In genomic region chr12:49264873-49265792, GRCh38 we compare ENCODE assay signal across 8 cellular contexts. TPM values are rescaled to one million over a fixed set of nuclear protein-coding genes. Genes with fewer than 3 reads are reported as not detected.
A peak's percentile ranks its signal among the peaks of the same experiment; 100 is the strongest.
DNase-seq lines count a peak whose midpoint lies in the region; ATAC-seq and TF ChIP-seq lines count a peak whose summit lies in the region.

TUBA1C (plus strand) TSS chr12:49265082; CDS start chr12:49265182, 100 bp downstream.

- H3K4me3 ChIP-seq in colonic mucosa: peak within 1 kb of the TSS; percentile 64

- TF ChIP-seq CTCF in colonic mucosa (IDR thresholded peaks at IDR 0.05): no peak

- ATAC-seq in HG03378 (IDR thresholded peaks at IDR 0.05; ENCODE audit: unreplicated experiment) (peak; percentile 71), left colon (peak; percentile 85)

- peak; percentile 99 for TF ChIP-seq POLR2A in GM19099 (IDR thresholded peaks at IDR 0.05; ENCODE audit: extremely low read depth, insufficient read length, low read depth)

- peak within 1 kb of the TSS; percentile 98 to 99 for H3K9ac ChIP-seq in colonic mucosa (ENCODE audit: low read depth in 2 of 2, low read length in 2 of 2)

- peak within 1 kb of the TSS; percentile 98 for H3K27ac ChIP-seq in colonic mucosa

- H3K4me1 ChIP-seq in colonic mucosa: peaks cover 13% of the 10 kb centered on the region

- H3K36me3 ChIP-seq in colonic mucosa: peaks cover 5% of the 10 kb centered on the region

- intact Hi-C loops in colonic mucosa (cut with DNase I) (no loop called here), left colon (cut with DNase I, micrococcal nuclease) (no loop called here)

- no peaks in the 10 kb centered on the region for H3K27me3 ChIP-seq in colonic mucosa

- no peaks in the 10 kb centered on the region for H3K9me3 ChIP-seq in colonic mucosa

- peak; percentile 99 for DNase-seq in AG20443 (ENCODE audit: low spot score)
- peak; percentile 95 for DNase-seq in NCI-H460 (ENCODE audit: extremely low read depth, low read depth)
- DNase-seq in activated CD4-positive, alpha-beta T cell treated with anti-CD3 and anti-CD28 coated beads for 48 hours: peak; percentile 94
- DNase-seq in colonic mucosa: peak; percentile 98
- DNase-seq in left colon: peak; percentile 94 to 95
- DNase-seq in stimulated activated CD4-positive, alpha-beta T cell treated with anti-CD3 and anti-CD28 coated beads, Interleukin-1b, Interleukin-23, amount 100 ng/mL, for 48 hours: peak; percentile 91

RNA-seq across cellular contexts. Expression of gene TUBA1C, which starts in this region (rescaled TPM):
- 618 and 693 TPM in 2 replicates for total RNA-seq in NCI-H460 (2014; rRNA removed; shearing (Covaris generic))
- polyA plus RNA-seq in NCI-H460 (2014; cell fraction: nucleus; rRNA removed): 566 and 578 TPM in 2 replicates
- total RNA-seq in colonic mucosa (100 to 1,000 TPM; 183 to 368 TPM), left colon (100 to 1,000 TPM; 260 to 267 TPM)

Comparison
In these comparisons a context has a peak if more than half of its experiments do, and no peak if none do; other contexts are left out.
1. Peak in every context shown above with its lines: DNase-seq, ATAC-seq, H3K4me3 ChIP-seq and H3K27ac ChIP-seq.